ENCODE assay signal across 19 cellular contexts in genomic region chr17:77592503-77592902, GRCh38.
"Had no signal": no experiment of that assay in that cellular context is flagged by ENCODE, and none has a peak within 500 bp of the region (broad histone marks: within the 10 kb centered on the region; RNA-seq: fewer than 3 reads in every experiment).

No MANE protein-coding gene starts in this region.

- H3K9me3 ChIP-seq: gastrocnemius medialis, left ventricle myocardium inferior, tibial artery, uterus had no signal

- DNase-seq: activated CD4-positive, alpha-beta T cell treated with anti-CD3 and anti-CD28 coated beads for 36 hours; activated CD8-positive, alpha-beta T cell treated with anti-CD3 and anti-CD28 coated beads for 36 hours; activated naive CD4-positive, alpha-beta T cell treated with anti-CD3 and anti-CD28 coated beads, Interleukin-2, amount 50 U/mL, for 16 hours; activated T-cell treated with anti-CD3 and anti-CD28 coated beads, Interleukin-2, amount 50 U/mL, for 1 hour; cortex of kidney; gastrocnemius medialis; kidney; left ventricle myocardium inferior; mammary epithelial cell; retina; stimulated activated CD4-positive, alpha-beta T cell treated with anti-CD3 and anti-CD28 coated beads, Interleukin-2, amount 100 ng/mL, for 24 hours; stimulated activated naive CD8-positive, alpha-beta T cell treated with anti-CD3 and anti-CD28 coated beads, Interleukin-15, Interleukin-2, amounts not matched to agents 100 U/mL and 50 U/mL, for 24 hours; substantia nigra; T-helper 2 cell; uterus had no signal

- H3K27me3 ChIP-seq: breast epithelium, gastrocnemius medialis, tibial artery, uterus had no signal

- H3K27me3 Mint-ChIP-seq: activated CD4-positive, alpha-beta T cell treated with anti-CD3 and anti-CD28 coated beads for 36 hours had no signal

- H3K4me3 ChIP-seq: breast epithelium, gastrocnemius medialis, left ventricle myocardium inferior, tibial artery, uterus had no signal

- H3K4me1 ChIP-seq: breast epithelium, gastrocnemius medialis, left ventricle myocardium inferior, tibial artery, uterus had no signal

- ATAC-seq: activated CD4-positive, alpha-beta T cell treated with anti-CD3 and anti-CD28 coated beads for 36 hours; activated CD8-positive, alpha-beta T cell treated with anti-CD3 and anti-CD28 coated beads for 36 hours; gastrocnemius medialis; stimulated activated naive CD8-positive, alpha-beta T cell treated with anti-CD3 and anti-CD28 coated beads, Interleukin-15, Interleukin-2, amounts not matched to agents 100 U/mL and 50 U/mL, for 24 hours; WTC11 had no signal

- H3K27ac ChIP-seq: breast epithelium, gastrocnemius medialis, left ventricle myocardium inferior, tibial artery, uterus had no signal

- H3K36me3 ChIP-seq: breast epithelium, gastrocnemius medialis, left ventricle myocardium inferior, tibial artery, uterus had no signal

- H3K27ac Mint-ChIP-seq: activated CD4-positive, alpha-beta T cell treated with anti-CD3 and anti-CD28 coated beads for 36 hours; activated CD8-positive, alpha-beta T cell treated with anti-CD3 and anti-CD28 coated beads for 36 hours; activated T-helper 2 cell treated with anti-CD3 and anti-CD28 coated beads, Interferon-gamma antibody, Interleukin-2, Interleukin-4, amounts not matched to agents 10 μg/mL and 5 μg/mL and 100 μg/mL, durations not matched to agents 14 hours and 24 hours and 36 hours; WTC11 had no signal

- H3K36me3 Mint-ChIP-seq: WTC11 had no signal

- H3K4me3 Mint-ChIP-seq: activated CD4-positive, alpha-beta T cell treated with anti-CD3 and anti-CD28 coated beads for 36 hours; activated CD8-positive, alpha-beta T cell treated with anti-CD3 and anti-CD28 coated beads for 36 hours; WTC11 had no signal
